In genomic region chr15:91940466-91941381, GRCh38 we compare ENCODE assay signal across 11 cellular contexts.
A peak's percentile ranks its signal among the peaks of the same experiment; 100 is the strongest.
DNase-seq lines count a peak whose midpoint lies in the region; ATAC-seq, FAIRE-seq and TF ChIP-seq lines count a peak whose summit lies in the region.
"Had no signal": no experiment of that assay in that cellular context is flagged by ENCODE, and none has a peak within 500 bp of the region (broad histone marks: within the 10 kb centered on the region; RNA-seq: fewer than 3 reads in every experiment).

No MANE protein-coding gene starts in this region.

- 67% methylated on average over 7 of the region's 8 CpGs for WGBS in A549 (ENCODE audit: missing lambda C conversion rate)

- FAIRE-seq in A549 (lab: Jason Lieb, UNC) (no peak), frontal cortex (lab: Jason Lieb, UNC) (no peak)
- FAIRE-seq: islet of Langerhans had no signal

- BruUV-seq in Calu3 (replicated peaks; lab: Mats Ljungman, UMichigan), result TSS peak; percentile 88

- no peaks in the 10 kb centered on the region for H3K36me3 ChIP-seq in mucosa of descending colon (ENCODE audit: low read depth)

- DNase-seq in A549 (ENCODE audit: low read depth in 1 of 2, low spot score in 1 of 2) (no peak), Calu3 (peak; percentile 74), mucosa of descending colon (peak in 2 of 3 donors; percentile 61 to 64), frontal cortex (ENCODE audit: low spot score in 2 of 2) (no peak), DMS53 (lab: John Stamatoyannopoulos, UW) (no peak)
- no peak for DNase-seq in activated CD4-positive, alpha-beta T cell treated with anti-CD3 and anti-CD28 coated beads, Interleukin-2, amount 50 U/mL, for 48 hours
- DNase-seq: GOT3, T-cell had no signal

- no peak for TF ChIP-seq POLR2A in A549 (IDR thresholded peaks at IDR 0.05; ENCODE audit: low read length)

- H3K4me1 Mint-ChIP-seq in Calu3 (ENCODE audit: low read depth, unreplicated experiment) (peaks cover 76% of the 10 kb centered on the region), brain (peaks cover 57% of the 10 kb centered on the region)

- H3K27ac ChIP-seq in A549, result peak overlapping the region in 1 of 2 experiments; percentile 47; a peak in 3 of 6 replicates

- CTCF ChIA-PET in A549 (lab: Yijun Ruan, JAX) (interaction anchor here (0.7 to 5.8 kb wide), 13 partner anchors 7 to 639 kb away, joined by 3 to 69 read pairs (median 6); partner anchors contain the start of gene SLCO3A1), Calu3 (lab: Charles Lee) (interaction anchor here (0.6 to 2.7 kb wide), 13 partner anchors 17 to 669 kb away, joined by 3 to 53 read pairs (median 5); partner anchors contain the start of gene SLCO3A1)

- no peak for ATAC-seq in A549
- peak; percentile 56 for ATAC-seq in mucosa of descending colon
- ATAC-seq in HG03520 (IDR thresholded peaks at IDR 0.05; ENCODE audit: unreplicated experiment), result no peak

- intact Hi-C loops in Calu3 (cut with micrococcal nuclease; ENCODE audit: unreplicated experiment) (loop anchor here (5.0 to 10.0 kb wide), 5 partner anchors 233 to 638 kb away; no protein-coding TSS in a partner anchor), mucosa of descending colon (cut with DNase I, micrococcal nuclease) (no loop called here)

- POLR2A ChIA-PET in A549 (lab: Yijun Ruan, JAX), result no interaction called here

- H3K36me3 Mint-ChIP-seq in Calu3 (ENCODE audit: insufficient read depth, unreplicated experiment), result peaks cover 46% of the 10 kb centered on the region
- H3K36me3 Mint-ChIP-seq in brain, result peaks cover 2% of the 10 kb centered on the region

- H3K9me3 Mint-ChIP-seq in Calu3 (ENCODE audit: low read depth, unreplicated experiment), result no peaks in the 10 kb centered on the region
- H3K9me3 Mint-ChIP-seq in brain, result no peaks in the 10 kb centered on the region
- H3K9me3 Mint-ChIP-seq: T-cell had no signal

- H3K4me3 ChIP-seq in A549 (no peak overlapping the region), mucosa of descending colon (no peak overlapping the region)

- TF ChIP-seq CTCF in A549 (IDR thresholded peaks at IDR 0.05) (no peak), Calu3 (IDR thresholded peaks at IDR 0.05; ENCODE audit: unreplicated experiment) (no peak), brain (conservative IDR thresholded peaks at IDR 0.05) (no peak), mucosa of descending colon (IDR thresholded peaks at IDR 0.05) (no peak)

- H3K4me3 Mint-ChIP-seq in Calu3 (ENCODE audit: low read depth, unreplicated experiment) (peak overlapping the region; percentile 72), brain (no peak overlapping the region)
- H3K4me3 Mint-ChIP-seq: T-cell had no signal

- H3K27me3 Mint-ChIP-seq in Calu3 (ENCODE audit: unreplicated experiment) (no peaks in the 10 kb centered on the region), brain (no peaks in the 10 kb centered on the region)

- TF ChIP-seq EP300 in A549 (IDR thresholded peaks at IDR 0.05), result no peak

- H3K9me3 ChIP-seq in A549 (no peaks in the 10 kb centered on the region), mucosa of descending colon (no peaks in the 10 kb centered on the region)

- H3K4me1 ChIP-seq in A549 (peaks cover 41% of the 10 kb centered on the region), mucosa of descending colon (ENCODE audit: low read depth) (peaks cover 42% of the 10 kb centered on the region)

- H3K27ac Mint-ChIP-seq in Calu3 (ENCODE audit: unreplicated experiment) (peak overlapping the region; percentile 90), brain (peak overlapping the region in 4 of 5 experiments; percentile 20 to 77 (median 42))

- TF ChIP-seq RAD21 in A549 (conservative IDR thresholded peaks at IDR 0.05 in 1 of 2, IDR thresholded peaks at IDR 0.05 in 1 of 2), result no peak

- H3K4me2 ChIP-seq in A549, result peak overlapping the region; percentile 19; the same call in 2 of the 3 replicates

TF ChIP-seq in A549, 52 proteins besides CTCF, POLR2A, EP300 and RAD21:
- TF ChIP-seq, protein P1, sequence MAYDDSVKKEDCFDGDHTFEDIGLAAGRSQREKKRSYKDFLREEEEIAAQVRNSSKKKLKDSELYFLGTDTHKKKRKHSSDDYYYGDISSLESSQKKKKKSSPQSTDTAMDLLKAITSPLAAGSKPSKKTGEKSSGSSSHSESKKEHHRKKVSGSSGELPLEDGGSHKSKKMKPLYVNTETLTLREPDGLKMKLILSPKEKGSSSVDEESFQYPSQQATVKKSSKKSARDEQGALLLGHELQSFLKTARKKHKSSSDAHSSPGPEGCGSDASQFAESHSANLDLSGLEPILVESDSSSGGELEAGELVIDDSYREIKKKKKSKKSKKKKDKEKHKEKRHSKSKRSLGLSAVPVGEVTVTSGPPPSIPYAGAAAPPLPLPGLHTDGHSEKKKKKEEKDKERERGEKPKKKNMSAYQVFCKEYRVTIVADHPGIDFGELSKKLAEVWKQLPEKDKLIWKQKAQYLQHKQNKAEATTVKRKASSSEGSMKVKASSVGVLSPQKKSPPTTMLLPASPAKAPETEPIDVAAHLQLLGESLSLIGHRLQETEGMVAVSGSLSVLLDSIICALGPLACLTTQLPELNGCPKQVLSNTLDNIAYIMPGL (CRISPR knock-in tag; IDR thresholded peaks at IDR 0.05; ENCODE audit: borderline replicate concordance), result no peak
- TF ChIP-seq JUN (IDR thresholded peaks at IDR 0.05) (no peak), MYC (IDR thresholded peaks at IDR 0.05; ENCODE audit: borderline replicate concordance, low read length) (no peak), CBX8 (IDR thresholded peaks at IDR 0.05) (no peak), CHD2 (IDR thresholded peaks at IDR 0.05; ENCODE audit: low read length, partially characterized antibody) (no peak), FOXS1 (CRISPR knock-in tag; IDR thresholded peaks at IDR 0.05) (no peak), GATA3 (IDR thresholded peaks at IDR 0.05; ENCODE audit: borderline replicate concordance) (no peak), HES2 (IDR thresholded peaks at IDR 0.05) (no peak), POLR2AphosphoS2 (conservative IDR thresholded peaks at IDR 0.05; ENCODE audit: low read length) (no peak), TP53 (CRISPR knock-in tag; IDR thresholded peaks at IDR 0.05) (no peak), HEYL (CRISPR knock-in tag; IDR thresholded peaks at IDR 0.05) (no peak), PBX3 (IDR thresholded peaks at IDR 0.05) (no peak), JUNB (IDR thresholded peaks at IDR 0.05) (no peak)

Comparison
In these comparisons a context has a peak if more than half of its experiments do, and no peak if none do; other contexts are left out.
1. DNase-seq: peak in Calu3 (single experiment) and mucosa of descending colon (2 of 3); none in A549 (0 of 2), frontal cortex (0 of 2), activated CD4-positive, alpha-beta T cell treated with anti-CD3 and anti-CD28 coated beads, Interleukin-2, amount 50 U/mL, for 48 hours (0 of 2) and DMS53 (single experiment).